1 cellular context compared by ENCODE assay signal in the genomic region with DNA sequence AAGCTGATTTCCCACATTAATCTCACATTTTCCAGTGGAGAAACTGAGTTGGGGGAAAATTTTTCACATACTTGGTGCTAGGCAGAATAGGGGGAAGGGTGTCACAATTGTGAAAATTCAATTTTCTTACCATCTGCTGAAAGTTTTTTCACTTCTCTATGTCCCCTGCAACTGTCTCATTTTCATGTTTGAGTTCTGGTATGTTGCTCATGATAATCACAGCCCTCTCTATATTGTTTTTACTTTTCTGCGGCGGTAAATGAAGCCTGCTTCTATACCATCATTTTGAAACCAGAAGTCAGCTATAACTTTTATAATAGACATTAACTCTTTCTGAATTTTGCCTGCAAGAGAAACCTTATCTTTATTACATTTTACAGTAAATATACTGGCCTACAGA.
TF ChIP-seq lines count a peak whose summit lies in the region.

No MANE protein-coding gene starts in this region.

TF ChIP-seq in H1, 55 proteins besides CTCF, POLR2A, EP300 and RAD21:
- TF ChIP-seq HDAC2 (IDR thresholded peaks at IDR 0.05; ENCODE audit: borderline replicate concordance in 1 of 2, low read depth in 2 of 2, low read length in 2 of 2): no peak
- TF ChIP-seq, protein P1, sequence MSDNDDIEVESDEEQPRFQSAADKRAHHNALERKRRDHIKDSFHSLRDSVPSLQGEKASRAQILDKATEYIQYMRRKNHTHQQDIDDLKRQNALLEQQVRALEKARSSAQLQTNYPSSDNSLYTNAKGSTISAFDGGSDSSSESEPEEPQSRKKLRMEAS (IDR thresholded peaks at IDR 0.05): no peak
- no peak for TF ChIP-seq ASH2L (IDR thresholded peaks at IDR 0.05; ENCODE audit: low read length)
- TF ChIP-seq SP1 (IDR thresholded peaks at IDR 0.05; ENCODE audit: low read depth, low read length): no peak
- no peak for TF ChIP-seq BCL11A (IDR thresholded peaks at IDR 0.05; ENCODE audit: low read depth in 2 of 2, low read length in 2 of 2)
- no peak for TF ChIP-seq CHD1 (IDR thresholded peaks at IDR 0.05; ENCODE audit: low read depth, low read length)
- no peak for TF ChIP-seq NRF1 (IDR thresholded peaks at IDR 0.05; ENCODE audit: low read depth, low read length)
- no peak for TF ChIP-seq KDM1A (IDR thresholded peaks at IDR 0.05; ENCODE audit: borderline replicate concordance, low read length)
- TF ChIP-seq CTBP2 (IDR thresholded peaks at IDR 0.05; ENCODE audit: borderline replicate concordance, insufficient read depth, insufficient read length, low read length): no peak
- no peak for TF ChIP-seq JUN (IDR thresholded peaks at IDR 0.05; ENCODE audit: low read depth, low read length)
- TF ChIP-seq TBP (IDR thresholded peaks at IDR 0.05; ENCODE audit: low read depth, low read length): no peak
- no peak for TF ChIP-seq POU5F1 (IDR thresholded peaks at IDR 0.05; ENCODE audit: low read depth, low read length)
- no peak for TF ChIP-seq HDAC6 (IDR thresholded peaks at IDR 0.05; ENCODE audit: low read depth, low read length)
- TF ChIP-seq YY1 (IDR thresholded peaks at IDR 0.05; ENCODE audit: low read depth, low read length): no peak
- no peak for TF ChIP-seq MAFK (IDR thresholded peaks at IDR 0.05; ENCODE audit: low read depth, low read length)
- TF ChIP-seq TEAD4 (IDR thresholded peaks at IDR 0.05; ENCODE audit: low read depth, low read length): no peak
- no peak for TF ChIP-seq SIX5 (IDR thresholded peaks at IDR 0.05; ENCODE audit: low read depth, low read length)
